ENCODE assay signal across 26 cellular contexts in the genomic region with DNA sequence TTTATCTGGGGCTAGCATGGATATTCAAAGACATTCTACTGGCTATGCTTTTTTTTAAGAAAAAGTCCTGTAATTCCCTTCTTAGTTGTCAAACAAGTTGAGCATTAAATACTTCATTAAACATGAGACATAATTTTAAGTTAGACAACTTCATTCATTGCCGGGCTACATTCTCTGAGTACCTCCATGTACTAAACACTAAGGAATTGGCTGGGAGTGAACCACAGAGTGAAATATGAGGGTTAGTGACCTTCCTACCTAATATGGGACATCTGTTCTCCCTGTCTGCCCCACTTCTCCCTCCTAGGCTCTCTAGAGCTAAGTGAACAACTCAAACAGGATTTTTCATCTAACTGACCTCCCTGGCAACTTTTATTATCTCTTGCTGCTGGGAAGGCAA.
DNase-seq lines count a peak whose midpoint lies in the region; FAIRE-seq and TF ChIP-seq lines count a peak whose summit lies in the region.
"Had no signal": no experiment of that assay in that cellular context is flagged by ENCODE, and none has a peak within 500 bp of the region (broad histone marks: within the 10 kb centered on the region; RNA-seq: fewer than 3 reads in every experiment).

No MANE protein-coding gene starts in this region.

- H3K4me1 Mint-ChIP-seq in astrocyte (ENCODE audit: low read depth, unreplicated experiment) (peaks cover 17% of the 10 kb centered on the region), type B pancreatic cell (ENCODE audit: unreplicated experiment) (peaks cover 20% of the 10 kb centered on the region)

- H3K9me3 Mint-ChIP-seq in astrocyte (ENCODE audit: unreplicated experiment) (no peaks in the 10 kb centered on the region), type B pancreatic cell (peaks cover 4% of the 10 kb centered on the region)
- H3K9me3 Mint-ChIP-seq: WTC11 had no signal

- H4K20me1 ChIP-seq in astrocyte (ENCODE audit: insufficient read depth, low read length) (no peaks in the 10 kb centered on the region), keratinocyte (ENCODE audit: control insufficient read depth, extremely low read depth, insufficient read depth, low read length) (no peaks in the 10 kb centered on the region)

- no peaks in the 10 kb centered on the region for H3K27me3 ChIP-seq in astrocyte (ENCODE audit: insufficient read depth, low read length)
- no peaks in the 10 kb centered on the region for H3K27me3 ChIP-seq in keratinocyte (ENCODE audit: control insufficient read depth, extremely low read depth, insufficient read depth, low read length)
- H3K27me3 ChIP-seq: breast epithelium, heart left ventricle had no signal

- H3K4me2 ChIP-seq in astrocyte (ENCODE audit: low read length) (no peak overlapping the region), keratinocyte (ENCODE audit: control insufficient read depth, extremely low read depth, insufficient read depth, low read depth, low read length) (peak overlapping the region; percentile 56)

- no peak overlapping the region for H3K9ac ChIP-seq in astrocyte (ENCODE audit: low read length)
- no peak overlapping the region for H3K9ac ChIP-seq in keratinocyte (ENCODE audit: control insufficient read depth, extremely low read depth, insufficient read depth, low read length)

- H3K36me3 Mint-ChIP-seq in astrocyte (ENCODE audit: low read depth, unreplicated experiment) (no peaks in the 10 kb centered on the region), type B pancreatic cell (peaks cover 7% of the 10 kb centered on the region)
- H3K36me3 Mint-ChIP-seq: WTC11 had no signal

- H3K27ac ChIP-seq in astrocyte (ENCODE audit: low read depth, low read length): no peak overlapping the region
- H3K27ac ChIP-seq in keratinocyte (ENCODE audit: control insufficient read depth, insufficient read depth, low read length): no peak overlapping the region
- H3K27ac ChIP-seq: breast epithelium, heart left ventricle, left ventricle myocardium inferior, psoas muscle had no signal

- H3K4me3 ChIP-seq in astrocyte (ENCODE audit: insufficient read depth, low read depth, low read length) (no peak overlapping the region), keratinocyte (ENCODE audit: control insufficient read depth in 2 of 3, extremely low read depth in 1 of 3, insufficient read depth in 2 of 3, low read depth in 1 of 3, low read length in 3 of 3) (no peak overlapping the region)
- H3K4me3 ChIP-seq: breast epithelium, heart left ventricle, left ventricle myocardium inferior, psoas muscle had no signal

- no peaks in the 10 kb centered on the region for H3K79me2 ChIP-seq in astrocyte (ENCODE audit: insufficient read depth, low read length)
- H3K79me2 ChIP-seq in keratinocyte (ENCODE audit: control insufficient read depth, insufficient read depth, low read length): no peaks in the 10 kb centered on the region

- no peaks in the 10 kb centered on the region for H3K27me3 Mint-ChIP-seq in astrocyte (ENCODE audit: low read depth, unreplicated experiment)
- no peaks in the 10 kb centered on the region for H3K27me3 Mint-ChIP-seq in type B pancreatic cell
- H3K27me3 Mint-ChIP-seq: B cell had no signal

- H2AFZ ChIP-seq in astrocyte (ENCODE audit: low read depth, low read length) (no peak overlapping the region), keratinocyte (ENCODE audit: control insufficient read depth, low read length) (no peak overlapping the region)

- dilution Hi-C loops in keratinocyte (cut with MboI; ENCODE audit: extremely low pct_ligation_motif_present, low sequenced_read_pairs): no loop called here

- FAIRE-seq in astrocyte (lab: Jason Lieb, UNC) (no peak), keratinocyte (lab: Jason Lieb, UNC) (no peak)
- FAIRE-seq: endometrium, H1 had no signal

- no peaks in the 10 kb centered on the region for H3K9me3 ChIP-seq in astrocyte (ENCODE audit: insufficient read depth, low read depth, low read length)
- H3K9me3 ChIP-seq in keratinocyte (ENCODE audit: control insufficient read depth, low read depth, low read length): no peaks in the 10 kb centered on the region
- H3K9me3 ChIP-seq: breast epithelium, heart left ventricle, left ventricle myocardium inferior, psoas muscle had no signal

- H3K4me3 Mint-ChIP-seq in astrocyte (ENCODE audit: unreplicated experiment) (no peak overlapping the region), type B pancreatic cell (peak overlapping the region; percentile 44)
- H3K4me3 Mint-ChIP-seq: B cell, WTC11 had no signal

- H3K9me1 ChIP-seq in keratinocyte (ENCODE audit: control insufficient read depth, extremely low read depth, insufficient read depth, low read length): no peaks in the 10 kb centered on the region

- peak overlapping the region; percentile 30 for H3K27ac Mint-ChIP-seq in astrocyte (ENCODE audit: unreplicated experiment)
- peak overlapping the region; percentile 60 for H3K27ac Mint-ChIP-seq in type B pancreatic cell
- H3K27ac Mint-ChIP-seq: B cell, WTC11 had no signal

- DNase-seq in LHCN-M2 (ENCODE audit: low read depth): peak; percentile 5
- DNase-seq in astrocyte (ENCODE audit: low read depth): peak; percentile 38
- DNase-seq in keratinocyte (ENCODE audit: low read depth, low spot score): no peak
- no peak for DNase-seq in type B pancreatic cell (ENCODE audit: extremely low spot score, unreplicated experiment)
- DNase-seq in glomerular visceral epithelial cell (ENCODE audit: extremely low spot score): no peak
- DNase-seq in NCI-H446 (lab: John Stamatoyannopoulos, UW): no peak
- no peak for DNase-seq in AML-193 (lab: John Stamatoyannopoulos, UW)
- DNase-seq: activated CD4-positive, alpha-beta T cell treated with anti-CD3 and anti-CD28 coated beads, Interleukin-2, amount 50 U/mL, for 4 hours; activated gamma-delta T cell; activated T-cell treated with anti-CD3 and anti-CD28 coated beads for 4 hours; cortex of kidney; heart left ventricle; Karpas-422; left ventricle myocardium inferior; NCI-H1105 treated with DMSO at 0.1 percent for 48 hours; NCI-H2107; NCI-H510A treated with DMSO at 0.1 percent for 48 hours; NK-92 treated with Interleukin-12 subunit alpha and Interleukin-12 subunit beta, amount 100 ng/mL, for 24 hours; psoas muscle; stimulated activated CD4-positive, alpha-beta T cell treated with anti-CD3 and anti-CD28 coated beads, Interleukin-1b, Interleukin-23, amount 100 ng/mL, for 48 hours; substantia nigra had no signal

- no peaks in the 10 kb centered on the region for H3K36me3 ChIP-seq in astrocyte (ENCODE audit: insufficient read depth, low read length)
- H3K36me3 ChIP-seq in keratinocyte (ENCODE audit: control insufficient read depth in 2 of 2, extremely low read depth in 1 of 2, insufficient read depth in 2 of 2, low read length in 2 of 2): no peaks in the 10 kb centered on the region
- H3K36me3 ChIP-seq: breast epithelium, left ventricle myocardium inferior had no signal

- no peaks in the 10 kb centered on the region for H3K4me1 ChIP-seq in astrocyte (ENCODE audit: insufficient read depth, low read length)
- H3K4me1 ChIP-seq in keratinocyte (ENCODE audit: control insufficient read depth, extremely low read depth, insufficient read depth, low read length): peaks cover 15% of the 10 kb centered on the region
- H3K4me1 ChIP-seq: breast epithelium, left ventricle myocardium inferior, psoas muscle had no signal

- TF ChIP-seq CTCF in astrocyte (IDR thresholded peaks at IDR 0.05; ENCODE audit: insufficient read depth, low read depth, low read length): no peak
- TF ChIP-seq CTCF in keratinocyte (optimal IDR thresholded peaks at IDR 0.05 in 1 of 3, IDR thresholded peaks at IDR 0.05 in 1 of 3, conservative IDR thresholded peaks at IDR 0.05 in 1 of 3; ENCODE audit: extremely low read depth in 1 of 3, insufficient read depth in 2 of 3, low read length in 3 of 3): no peak
- TF ChIP-seq CTCF in type B pancreatic cell (conservative IDR thresholded peaks at IDR 0.05): no peak

Comparison
In these comparisons a context has a peak if more than half of its experiments do, and no peak if none do; other contexts are left out.
1. DNase-seq: peak in LHCN-M2 (single experiment) and astrocyte (single experiment); none in keratinocyte (single experiment), type B pancreatic cell (single experiment), glomerular visceral epithelial cell (single experiment), NCI-H446 (0 of 2) and AML-193 (0 of 2).